1 cellular context compared by ENCODE assay signal in genomic region chr14:24631749-24632335, GRCh38.
TF ChIP-seq lines count a peak whose summit lies in the region.

No MANE protein-coding gene starts in this region.

TF ChIP-seq in K562, 482 proteins besides CTCF, POLR2A, EP300 and RAD21:
- TF ChIP-seq RBM15 (IDR thresholded peaks at IDR 0.05; ENCODE audit: insufficient read depth, low read length) (no peak), RFX5 (IDR thresholded peaks at IDR 0.05; ENCODE audit: low read depth, low read length) (no peak), ZNF766 (CRISPR knock-in tag; conservative IDR thresholded peaks at IDR 0.05) (no peak), NFXL1 (CRISPR knock-in tag; IDR thresholded peaks at IDR 0.05) (no peak), KLF6 (CRISPR knock-in tag; IDR thresholded peaks at IDR 0.05; ENCODE audit: borderline replicate concordance) (no peak), E2F3 (CRISPR knock-in tag; IDR thresholded peaks at IDR 0.05) (no peak), TARDBP (IDR thresholded peaks at IDR 0.05) (no peak), CEBPZ (IDR thresholded peaks at IDR 0.05; ENCODE audit: borderline replicate concordance, low read depth, low read length) (no peak), OTX1 (CRISPR knock-in tag; IDR thresholded peaks at IDR 0.05) (no peak), MTA3 (IDR thresholded peaks at IDR 0.05; ENCODE audit: borderline replicate concordance) (no peak), MBD1 (CRISPR knock-in tag; IDR thresholded peaks at IDR 0.05) (no peak), ZNF174 (CRISPR knock-in tag; IDR thresholded peaks at IDR 0.05) (no peak)
- TF ChIP-seq, protein P1, sequence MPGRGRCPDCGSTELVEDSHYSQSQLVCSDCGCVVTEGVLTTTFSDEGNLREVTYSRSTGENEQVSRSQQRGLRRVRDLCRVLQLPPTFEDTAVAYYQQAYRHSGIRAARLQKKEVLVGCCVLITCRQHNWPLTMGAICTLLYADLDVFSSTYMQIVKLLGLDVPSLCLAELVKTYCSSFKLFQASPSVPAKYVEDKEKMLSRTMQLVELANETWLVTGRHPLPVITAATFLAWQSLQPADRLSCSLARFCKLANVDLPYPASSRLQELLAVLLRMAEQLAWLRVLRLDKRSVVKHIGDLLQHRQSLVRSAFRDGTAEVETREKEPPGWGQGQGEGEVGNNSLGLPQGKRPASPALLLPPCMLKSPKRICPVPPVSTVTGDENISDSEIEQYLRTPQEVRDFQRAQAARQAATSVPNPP (IDR thresholded peaks at IDR 0.05; ENCODE audit: borderline replicate concordance, insufficient read depth, insufficient read length): no peak
